Comparison of ENCODE assay signal across 8 cellular contexts in genomic region chr6:28360961-28361360, GRCh38.
"Had no signal": no experiment of that assay in that cellular context is flagged by ENCODE, and none has a peak within 500 bp of the region (broad histone marks: within the 10 kb centered on the region; RNA-seq: fewer than 3 reads in every experiment).

No MANE protein-coding gene starts in this region.

- FAIRE-seq: G401.6, GM12878, GM12891, GM12892, GM18507, GM19239 had no signal

- ATAC-seq: GM12878 had no signal

- DNase-seq: GDM1, GF-D8 had no signal

- H3K4me3 ChIP-seq: GM12878 had no signal
